In genomic region chr1:20493839-20494608, GRCh38 we compare ENCODE assay signal across 1 cellular context.
TF ChIP-seq lines count a peak whose summit lies in the region.

No MANE protein-coding gene starts in this region.

TF ChIP-seq in K562, 482 proteins besides CTCF, POLR2A, EP300 and RAD21 (continued from another document and continues in another):
- TF ChIP-seq ZNF592 (IDR thresholded peaks at IDR 0.05) = no peak
- TF ChIP-seq ELF1 (tag; IDR thresholded peaks at IDR 0.05) = peak; percentile 45; the same call in 1 of the 2 replicates
- TF ChIP-seq ESRRB (CRISPR knock-in tag; IDR thresholded peaks at IDR 0.05; ENCODE audit: borderline replicate concordance) = no peak
- no peak for TF ChIP-seq ZBTB34 (CRISPR knock-in tag; IDR thresholded peaks at IDR 0.05)
- TF ChIP-seq MEF2D (tag; conservative IDR thresholded peaks at IDR 0.05; ENCODE audit: low read depth) = no peak
- TF ChIP-seq HINFP (tag; conservative IDR thresholded peaks at IDR 0.05; ENCODE audit: low read depth) = no peak
- no peak for TF ChIP-seq FOXA1 (IDR thresholded peaks at IDR 0.05; ENCODE audit: borderline replicate concordance)
- peak; percentile 83 for TF ChIP-seq CTBP1 (IDR thresholded peaks at IDR 0.05; ENCODE audit: borderline replicate concordance)
- TF ChIP-seq ZNF146 (CRISPR knock-in tag; IDR thresholded peaks at IDR 0.05; ENCODE audit: unreplicated experiment) = no peak
- TF ChIP-seq YBX1 (IDR thresholded peaks at IDR 0.05) = no peak
- TF ChIP-seq ZNF41 (CRISPR knock-in tag; conservative IDR thresholded peaks at IDR 0.05) = 0 out of 2 replicates have a peak, but pooled peaks have one; percentile 22
- TF ChIP-seq XRCC3 (IDR thresholded peaks at IDR 0.05) = no peak
- no peak for TF ChIP-seq ZNF766 (CRISPR knock-in tag; conservative IDR thresholded peaks at IDR 0.05)
- TF ChIP-seq, protein P1, sequence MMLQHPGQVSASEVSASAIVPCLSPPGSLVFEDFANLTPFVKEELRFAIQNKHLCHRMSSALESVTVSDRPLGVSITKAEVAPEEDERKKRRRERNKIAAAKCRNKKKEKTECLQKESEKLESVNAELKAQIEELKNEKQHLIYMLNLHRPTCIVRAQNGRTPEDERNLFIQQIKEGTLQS (IDR thresholded peaks at IDR 0.05) = no peak
- TF ChIP-seq, protein P1 (CRISPR knock-in tag; conservative IDR thresholded peaks at IDR 0.05) = no peak
- TF ChIP-seq NR0B1 (IDR thresholded peaks at IDR 0.05; ENCODE audit: partially characterized antibody) = no peak
- TF ChIP-seq ELK3 (CRISPR knock-in tag; IDR thresholded peaks at IDR 0.05) = no peak
- TF ChIP-seq, protein P2, sequence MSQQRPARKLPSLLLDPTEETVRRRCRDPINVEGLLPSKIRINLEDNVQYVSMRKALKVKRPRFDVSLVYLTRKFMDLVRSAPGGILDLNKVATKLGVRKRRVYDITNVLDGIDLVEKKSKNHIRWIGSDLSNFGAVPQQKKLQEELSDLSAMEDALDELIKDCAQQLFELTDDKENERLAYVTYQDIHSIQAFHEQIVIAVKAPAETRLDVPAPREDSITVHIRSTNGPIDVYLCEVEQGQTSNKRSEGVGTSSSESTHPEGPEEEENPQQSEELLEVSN (IDR thresholded peaks at IDR 0.05; ENCODE audit: borderline replicate concordance in 1 of 2, extremely low read depth in 1 of 2, insufficient read depth in 1 of 2, insufficient read length in 1 of 2, low read depth in 1 of 2, low read length in 1 of 2, poor library complexity in 1 of 2, severe bottlenecking in 1 of 2) = no peak
- TF ChIP-seq, protein P3, sequence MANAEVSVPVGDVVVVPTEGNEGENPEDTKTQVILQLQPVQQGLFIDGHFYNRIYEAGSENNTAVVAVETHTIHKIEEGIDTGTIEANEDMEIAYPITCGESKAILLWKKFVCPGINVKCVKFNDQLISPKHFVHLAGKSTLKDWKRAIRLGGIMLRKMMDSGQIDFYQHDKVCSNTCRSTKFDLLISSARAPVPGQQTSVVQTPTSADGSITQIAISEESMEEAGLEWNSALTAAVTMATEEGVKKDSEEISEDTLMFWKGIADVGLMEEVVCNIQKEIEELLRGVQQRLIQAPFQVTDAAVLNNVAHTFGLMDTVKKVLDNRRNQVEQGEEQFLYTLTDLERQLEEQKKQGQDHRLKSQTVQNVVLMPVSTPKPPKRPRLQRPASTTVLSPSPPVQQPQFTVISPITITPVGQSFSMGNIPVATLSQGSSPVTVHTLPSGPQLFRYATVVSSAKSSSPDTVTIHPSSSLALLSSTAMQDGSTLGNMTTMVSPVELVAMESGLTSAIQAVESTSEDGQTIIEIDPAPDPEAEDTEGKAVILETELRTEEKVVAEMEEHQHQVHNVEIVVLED (CRISPR knock-in tag; IDR thresholded peaks at IDR 0.05) = no peak
- no peak for TF ChIP-seq RBBP5 (IDR thresholded peaks at IDR 0.05; ENCODE audit: borderline replicate concordance, insufficient read depth, low read length, poor library complexity, severe bottlenecking)
- TF ChIP-seq, protein P4, sequence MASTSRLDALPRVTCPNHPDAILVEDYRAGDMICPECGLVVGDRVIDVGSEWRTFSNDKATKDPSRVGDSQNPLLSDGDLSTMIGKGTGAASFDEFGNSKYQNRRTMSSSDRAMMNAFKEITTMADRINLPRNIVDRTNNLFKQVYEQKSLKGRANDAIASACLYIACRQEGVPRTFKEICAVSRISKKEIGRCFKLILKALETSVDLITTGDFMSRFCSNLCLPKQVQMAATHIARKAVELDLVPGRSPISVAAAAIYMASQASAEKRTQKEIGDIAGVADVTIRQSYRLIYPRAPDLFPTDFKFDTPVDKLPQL (IDR thresholded peaks at IDR 0.05; ENCODE audit: extremely low read depth, insufficient read length) = no peak
- no peak for TF ChIP-seq RERE (CRISPR knock-in tag; IDR thresholded peaks at IDR 0.05; ENCODE audit: borderline replicate concordance)
- no peak for TF ChIP-seq ZNF239 (CRISPR knock-in tag; IDR thresholded peaks at IDR 0.05)
- TF ChIP-seq RUNX1 (IDR thresholded peaks at IDR 0.05; ENCODE audit: low read depth) = no peak
- no peak for TF ChIP-seq ZNF561 (CRISPR knock-in tag; conservative IDR thresholded peaks at IDR 0.05)
- TF ChIP-seq NFXL1 (CRISPR knock-in tag; IDR thresholded peaks at IDR 0.05) = no peak
- TF ChIP-seq THAP12 (CRISPR knock-in tag; IDR thresholded peaks at IDR 0.05) = no peak
- TF ChIP-seq GATA2 (CRISPR knock-in tag; IDR thresholded peaks at IDR 0.05) = no peak
- TF ChIP-seq ZNF134 (CRISPR knock-in tag; conservative IDR thresholded peaks at IDR 0.05) = no peak
- TF ChIP-seq STAT5A (IDR thresholded peaks at IDR 0.05; ENCODE audit: borderline replicate concordance, low read length) = no peak
- peak; percentile 32; the same call in 1 of the 2 replicates for TF ChIP-seq CXXC5 (CRISPR knock-in tag; IDR thresholded peaks at IDR 0.05)
- no peak for TF ChIP-seq HNRNPL (IDR thresholded peaks at IDR 0.05; ENCODE audit: low read depth, low read length)
- 0 out of 2 replicates have a peak, but pooled peaks have one; percentile 33 for TF ChIP-seq PHB (CRISPR knock-in tag; IDR thresholded peaks at IDR 0.05)
- no peak for TF ChIP-seq SMAD2 (IDR thresholded peaks at IDR 0.05; ENCODE audit: low read depth, low read length)
- no peak for TF ChIP-seq E2F3 (CRISPR knock-in tag; IDR thresholded peaks at IDR 0.05)
